ENCODE assay signal across 13 cellular contexts in genomic region chr2:121640380-121641326, GRCh38. TPM values are rescaled to one million over a fixed set of nuclear protein-coding genes. Genes with fewer than 3 reads are reported as not detected.
A peak's percentile ranks its signal among the peaks of the same experiment; 100 is the strongest.
DNase-seq lines count a peak whose midpoint lies in the region; ATAC-seq and TF ChIP-seq lines count a peak whose summit lies in the region.
"Had no signal": no experiment of that assay in that cellular context is flagged by ENCODE, and none has a peak within 500 bp of the region (broad histone marks: within the 10 kb centered on the region; RNA-seq: fewer than 3 reads in every experiment).

No MANE protein-coding gene starts in this region.

- H2BK12ac ChIP-seq in trophoblast cell (ENCODE audit: low read length) = no peak overlapping the region

- H3K4me2 ChIP-seq in PC-9 = no peak overlapping the region
- H3K4me2 ChIP-seq in trophoblast cell (ENCODE audit: low read length) = no peak overlapping the region

- no peak overlapping the region for H4K8ac ChIP-seq in trophoblast cell (ENCODE audit: low read depth, low read length)

- H3K27ac ChIP-seq in PC-9 = 0 out of 2 replicates have a peak overlapping the region, but pooled peaks have one; percentile 27
- peak overlapping the region; percentile 96 for H3K27ac ChIP-seq in psoas muscle
- H3K27ac ChIP-seq in trophoblast cell (ENCODE audit: low read depth, low read length) = no peak overlapping the region
- H3K27ac ChIP-seq: gastroesophageal sphincter had no signal

- H3K9me3 Mint-ChIP-seq in activated T-cell treated with anti-CD3 and anti-CD28 coated beads, Interleukin-2, amount 50 U/mL, for 24 hours = peaks cover 2% of the 10 kb centered on the region

- H3K27me3 Mint-ChIP-seq in activated T-cell treated with anti-CD3 and anti-CD28 coated beads, Interleukin-2, amount 50 U/mL, for 24 hours = no peaks in the 10 kb centered on the region

- no peak overlapping the region for H2BK5ac ChIP-seq in trophoblast cell (ENCODE audit: low read depth, low read length, poor library complexity)

- H3K4me3 Mint-ChIP-seq in activated T-cell treated with anti-CD3 and anti-CD28 coated beads, Interleukin-2, amount 50 U/mL, for 24 hours = no peak overlapping the region
- H3K4me3 Mint-ChIP-seq: T-helper 1 cell treated with Interleukin-12 subunit alpha and Interleukin-12 subunit beta and Interleukin-4 antibody, amounts not matched to agents 30 μg/mL and 1 μg/mL, for 36 hours had no signal

- intact Hi-C loops in PC-9 (cut with micrococcal nuclease; ENCODE audit: unreplicated experiment) = no loop called here
- intact Hi-C loops in psoas muscle (cut with DNase I) = loop anchor here in 1 of 2 donors (5.0 kb wide), 1 partner anchor 33 kb away; no protein-coding TSS in a partner anchor

- H3K79me1 ChIP-seq in trophoblast cell (ENCODE audit: low read length) = no peaks in the 10 kb centered on the region

- peaks cover 48% of the 10 kb centered on the region for H3K4me1 Mint-ChIP-seq in activated T-cell treated with anti-CD3 and anti-CD28 coated beads, Interleukin-2, amount 50 U/mL, for 24 hours (ENCODE audit: low read depth)

- no peak overlapping the region for H3K18ac ChIP-seq in trophoblast cell (ENCODE audit: low read length)

- no peak for DNase-seq in activated T-cell treated with anti-CD3 and anti-CD28 coated beads, Interleukin-2, amount 50 U/mL, for 24 hours
- DNase-seq in activated T-cell treated with anti-CD3 and anti-CD28 coated beads for 4 hours = no peak
- no peak for DNase-seq in PC-9
- DNase-seq in choroid plexus epithelial cell (ENCODE audit: low read depth) = no peak
- no peak for DNase-seq in psoas muscle
- DNase-seq in NCI-H2081 treated with DMSO at 0.1 percent for 48 hours (lab: John Stamatoyannopoulos, UW) = no peak
- no peak for DNase-seq in NOMO-1 (lab: John Stamatoyannopoulos, UW; ENCODE audit: unreplicated experiment in 2 of 2)
- no peak for DNase-seq in trophoblast cell
- DNase-seq: kidney, NCI-H187 had no signal

- H4K20me1 ChIP-seq in PC-9 (ENCODE audit: insufficient read depth) = peaks cover 19% of the 10 kb centered on the region

- no peak overlapping the region for H4K91ac ChIP-seq in trophoblast cell (ENCODE audit: low read depth, low read length)

- H3F3A ChIP-seq in PC-9 (ENCODE audit: insufficient read depth, low read depth) = peaks cover 16% of the 10 kb centered on the region

- H3K9me2 ChIP-seq in PC-9 (ENCODE audit: insufficient read depth) = no peaks in the 10 kb centered on the region

- H3K9ac ChIP-seq in trophoblast cell (ENCODE audit: low read length) = no peak overlapping the region

- H2AK5ac ChIP-seq in trophoblast cell (ENCODE audit: low read length) = no peak overlapping the region

- ATAC-seq in psoas muscle = peak in 3 of 4 donors; percentile 48 to 60 (median 56)
- ATAC-seq: activated naive CD4-positive, alpha-beta T cell treated with anti-CD3 and anti-CD28 coated beads, Interleukin-2, amount 50 U/mL, for 72 hours; gastroesophageal sphincter had no signal

- peak overlapping the region; percentile 59 for H3K27ac Mint-ChIP-seq in activated T-cell treated with anti-CD3 and anti-CD28 coated beads, Interleukin-2, amount 50 U/mL, for 24 hours
- H3K27ac Mint-ChIP-seq: T-helper 1 cell treated with Interleukin-12 subunit alpha and Interleukin-12 subunit beta and Interleukin-4 antibody, amounts not matched to agents 30 μg/mL and 1 μg/mL, for 36 hours had no signal

- H3K36me3 ChIP-seq in PC-9 (ENCODE audit: low read depth) = 0 out of 2 replicates have a peak, but pooled peaks cover 3% of the 10 kb centered on the region
- peaks cover 0 to 3% of the 10 kb centered on the region in 2 donors for H3K36me3 ChIP-seq in psoas muscle (ENCODE audit: insufficient read depth in 1 of 2, low read depth in 1 of 2)
- H3K36me3 ChIP-seq in trophoblast cell (ENCODE audit: control insufficient read depth in 1 of 2, insufficient read depth in 2 of 2, low read length in 2 of 2) = no peaks in the 10 kb centered on the region

- H3K14ac ChIP-seq in trophoblast cell (ENCODE audit: low read length) = no peak overlapping the region

- H3K4me3 ChIP-seq in PC-9 = no peak overlapping the region
- H3K4me3 ChIP-seq in choroid plexus epithelial cell (ENCODE audit: low read depth, low read length) = no peak overlapping the region
- H3K4me3 ChIP-seq in psoas muscle = no peak overlapping the region
- H3K4me3 ChIP-seq in trophoblast cell (ENCODE audit: low read depth, low read length) = no peak overlapping the region
- H3K4me3 ChIP-seq: gastroesophageal sphincter had no signal

- WGBS in psoas muscle, 3 donors = 43 to 60% (median 47%) methylated on average over 5 of the region's 5 CpGs
- WGBS in trophoblast cell (ENCODE audit: extremely low coverage, insufficient coverage, insufficient read length) = no CpG with 5 or more reads among the region's 5 CpGs

- BruUV-seq in PC-9 (replicated peaks; lab: Mats Ljungman, UMichigan) = no TSS peak

- peaks cover 2% of the 10 kb centered on the region; the same call in 1 of the 2 replicates for H3K4me1 ChIP-seq in PC-9 (replicated peaks; ENCODE audit: insufficient read depth)
- H3K4me1 ChIP-seq in psoas muscle = peaks cover 39% of the 10 kb centered on the region
- no peaks in the 10 kb centered on the region for H3K4me1 ChIP-seq in trophoblast cell (ENCODE audit: control insufficient read depth in 1 of 2, insufficient read depth in 2 of 2, low read length in 2 of 2)

- H3K27me3 ChIP-seq in PC-9 (ENCODE audit: insufficient read depth, low read depth) = no peaks in the 10 kb centered on the region
- no peaks in the 10 kb centered on the region for H3K27me3 ChIP-seq in psoas muscle (ENCODE audit: insufficient read depth in 3 of 3, low read length in 2 of 3)
- H3K27me3 ChIP-seq in trophoblast cell (ENCODE audit: insufficient read depth, low read length) = no peaks in the 10 kb centered on the region
- H3K27me3 ChIP-seq: gastroesophageal sphincter had no signal

- no peak overlapping the region for H2AFZ ChIP-seq in PC-9
- H2AFZ ChIP-seq in trophoblast cell (ENCODE audit: insufficient read depth, low read length, poor library complexity) = no peak overlapping the region

- no peak overlapping the region for H2BK120ac ChIP-seq in trophoblast cell (ENCODE audit: insufficient read depth, low read length, poor library complexity)

- H3K9me3 ChIP-seq in PC-9 (ENCODE audit: insufficient read depth, low read depth) (peaks cover 4% of the 10 kb centered on the region; the same call in 1 of the 2 replicates), psoas muscle (peaks cover 4% of the 10 kb centered on the region), trophoblast cell (ENCODE audit: insufficient read depth, low read depth, low read length) (no peaks in the 10 kb centered on the region)
- H3K9me3 ChIP-seq: gastroesophageal sphincter had no signal

- no peak overlapping the region for H4K12ac ChIP-seq in trophoblast cell (ENCODE audit: low read depth, low read length)

- peaks cover 52% of the 10 kb centered on the region for H3K36me3 Mint-ChIP-seq in activated T-cell treated with anti-CD3 and anti-CD28 coated beads, Interleukin-2, amount 50 U/mL, for 24 hours (ENCODE audit: low read depth)

- H3K79me2 ChIP-seq in PC-9 (ENCODE audit: low read depth) (peaks cover 91% of the 10 kb centered on the region), trophoblast cell (ENCODE audit: control insufficient read depth, insufficient read depth, low read length, poor library complexity) (peaks cover 9% of the 10 kb centered on the region)

- POLR2A ChIA-PET in PC-9 (lab: Charles Lee; ENCODE audit: unreplicated experiment) = interaction anchor here (0.8 kb wide), 1 partner anchor 79 kb away, joined by 13 read pairs; no protein-coding TSS in a partner anchor

- no peak overlapping the region for H3K4ac ChIP-seq in trophoblast cell (ENCODE audit: low read depth, low read length)

- no peak overlapping the region for H3K23ac ChIP-seq in trophoblast cell (ENCODE audit: low read length)

- CTCF ChIA-PET in PC-9 (lab: Charles Lee) = no interaction called here

- TF ChIP-seq CTCF in PC-9 (conservative IDR thresholded peaks at IDR 0.05) (no peak), choroid plexus epithelial cell (conservative IDR thresholded peaks at IDR 0.05; ENCODE audit: low read depth, low read length) (peak; percentile 5), psoas muscle (IDR thresholded peaks at IDR 0.05) (no peak)

RNA-seq across cellular contexts. Expression of gene CLASP1, which starts 8.6 kb away (rescaled TPM):
- total RNA-seq in PC-9 (2021) (61.8 and 83.5 TPM in 2 replicates), psoas muscle (10 to 100 TPM; 38.8 to 60.7 (median 50.4) TPM)
- polyA plus RNA-seq in psoas muscle = 10 to 100 TPM; 11.6 to 27.3 (median 12.3) TPM
- polyA plus RNA-seq in trophoblast cell (2013) = 15.0 and 15.9 TPM in 2 replicates
